Comparison of ENCODE assay signal across 8 cellular contexts in the genomic region with DNA sequence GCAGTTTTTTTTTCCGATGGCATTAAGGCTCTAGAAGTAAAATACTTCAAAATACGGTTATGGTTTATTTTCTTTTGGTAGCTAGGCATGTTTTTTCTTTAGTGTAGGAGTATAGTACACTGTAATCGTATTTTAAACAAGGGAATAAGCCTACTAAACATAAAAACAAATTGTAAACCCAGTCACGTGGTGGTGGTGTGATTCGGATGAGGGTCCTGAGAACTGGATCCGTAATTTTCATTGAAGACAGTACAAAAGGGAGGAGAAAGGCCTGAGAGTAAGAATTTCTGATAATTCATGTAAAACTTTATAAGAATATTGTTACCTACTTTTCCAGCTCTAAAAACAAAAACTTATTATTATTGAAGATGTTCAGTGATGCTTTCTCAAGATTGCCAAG. TPM values are rescaled to one million over a fixed set of nuclear protein-coding genes. Genes with fewer than 3 reads are reported as not detected.
A peak's percentile ranks its signal among the peaks of the same experiment; 100 is the strongest.
DNase-seq lines count a peak whose midpoint lies in the region; ATAC-seq, FAIRE-seq and TF ChIP-seq lines count a peak whose summit lies in the region.

No MANE protein-coding gene starts in this region.

- H3K4me2 ChIP-seq in astrocyte (ENCODE audit: low read length): peak overlapping the region; percentile 89

- H3K9me3 Mint-ChIP-seq in activated CD8-positive, alpha-beta memory T cell treated with anti-CD3 and anti-CD28 coated beads, Interleukin-2, amount 10 ng/mL, durations not matched to agents 7 days and 5 days (ENCODE audit: low read depth): no peaks in the 10 kb centered on the region
- peaks cover 2% of the 10 kb centered on the region for H3K9me3 Mint-ChIP-seq in astrocyte (ENCODE audit: unreplicated experiment)

- intact Hi-C loops in right lobe of liver (cut with DNase I): no loop called here
- intact Hi-C loops in thyroid gland (cut with DNase I): no loop called here

- H3K4me1 Mint-ChIP-seq in activated CD8-positive, alpha-beta memory T cell treated with anti-CD3 and anti-CD28 coated beads, Interleukin-2, amount 10 ng/mL, durations not matched to agents 7 days and 5 days: peaks cover 47% of the 10 kb centered on the region
- peaks cover 31% of the 10 kb centered on the region for H3K4me1 Mint-ChIP-seq in astrocyte (ENCODE audit: low read depth, unreplicated experiment)

- H3K27ac ChIP-seq in astrocyte (ENCODE audit: low read depth, low read length) (peak overlapping the region; percentile 97), right lobe of liver (peak overlapping the region; percentile 94 to 96 (median 94)), thyroid gland (peak overlapping the region; percentile 99)

- H2AFZ ChIP-seq in astrocyte (ENCODE audit: low read depth, low read length): no peak overlapping the region

- H3K9me3 ChIP-seq in astrocyte (ENCODE audit: insufficient read depth, low read depth, low read length) (no peaks in the 10 kb centered on the region), right lobe of liver (no peaks in the 10 kb centered on the region), thyroid gland (no peaks in the 10 kb centered on the region)

- H3K9ac ChIP-seq in astrocyte (ENCODE audit: low read length): peak overlapping the region; percentile 100

- CTCF ChIA-PET in activated CD8-positive, alpha-beta memory T cell treated with anti-CD3 and anti-CD28 coated beads, Interleukin-2, amount 10 ng/mL, durations not matched to agents 7 days and 5 days (lab: Charles Lee): interaction anchor here (1.4 to 5.4 kb wide), 4 partner anchors 12 to 121 kb away, joined by 4 to 31 read pairs (median 9); a partner anchor contains a TSS

- H3K4me1 ChIP-seq in astrocyte (ENCODE audit: insufficient read depth, low read length) (peaks cover 32% of the 10 kb centered on the region), right lobe of liver (peaks cover 0 to 48% (median 13%) of the 10 kb centered on the region in 4 donors), thyroid gland (peaks cover 54 to 57% of the 10 kb centered on the region in 2 donors)

- peak overlapping the region; percentile 99 for H3K4me3 Mint-ChIP-seq in activated CD8-positive, alpha-beta memory T cell treated with anti-CD3 and anti-CD28 coated beads, Interleukin-2, amount 10 ng/mL, durations not matched to agents 7 days and 5 days
- H3K4me3 Mint-ChIP-seq in astrocyte (ENCODE audit: unreplicated experiment): peak overlapping the region; percentile 97

- DNase-seq in activated CD8-positive, alpha-beta memory T cell treated with anti-CD3 and anti-CD28 coated beads, Interleukin-2, amount 10 ng/mL, durations not matched to agents 7 days and 5 days: no peak
- DNase-seq in activated CD8-positive, alpha-beta memory T cell treated with anti-CD3 and anti-CD28 coated beads, Interleukin-2, amount 50 U/mL, for 48 hours: no peak
- DNase-seq in astrocyte (ENCODE audit: low read depth) (no peak), right lobe of liver (no peak), thyroid gland (no peak), DMS79 treated with DMSO at 0.1 percent for 48 hours (lab: John Stamatoyannopoulos, UW) (no peak), NCI-H69 (lab: John Stamatoyannopoulos, UW) (no peak)

- no peak for ATAC-seq in activated CD8-positive, alpha-beta memory T cell treated with anti-CD3 and anti-CD28 coated beads, Interleukin-2, amount 10 ng/mL, durations not matched to agents 7 days and 5 days
- ATAC-seq in right lobe of liver: no peak
- no peak for ATAC-seq in HG02759 (IDR thresholded peaks at IDR 0.05; ENCODE audit: unreplicated experiment)

- H3K36me3 Mint-ChIP-seq in activated CD8-positive, alpha-beta memory T cell treated with anti-CD3 and anti-CD28 coated beads, Interleukin-2, amount 10 ng/mL, durations not matched to agents 7 days and 5 days: peaks cover 43% of the 10 kb centered on the region
- H3K36me3 Mint-ChIP-seq in astrocyte (ENCODE audit: low read depth, unreplicated experiment): no peaks in the 10 kb centered on the region

- no peak for TF ChIP-seq POLR2A in right lobe of liver (IDR thresholded peaks at IDR 0.05)
- no peak for TF ChIP-seq POLR2A in thyroid gland (IDR thresholded peaks at IDR 0.05)

- H3K36me3 ChIP-seq in astrocyte (ENCODE audit: insufficient read depth, low read length): peaks cover 17% of the 10 kb centered on the region
- peaks cover 0 to 11% (median 2%) of the 10 kb centered on the region in 4 donors for H3K36me3 ChIP-seq in right lobe of liver
- peaks cover under 1 to 2% of the 10 kb centered on the region in 2 donors for H3K36me3 ChIP-seq in thyroid gland

- peaks cover 57% of the 10 kb centered on the region for H4K20me1 ChIP-seq in astrocyte (ENCODE audit: insufficient read depth, low read length)

- TF ChIP-seq CTCF in astrocyte (IDR thresholded peaks at IDR 0.05; ENCODE audit: insufficient read depth, low read depth, low read length): no peak
- no peak for TF ChIP-seq CTCF in right lobe of liver (IDR thresholded peaks at IDR 0.05)
- no peak for TF ChIP-seq CTCF in thyroid gland (IDR thresholded peaks at IDR 0.05)

- H3K27me3 ChIP-seq in astrocyte (ENCODE audit: insufficient read depth, low read length) (no peaks in the 10 kb centered on the region), right lobe of liver (no peaks in the 10 kb centered on the region), thyroid gland (no peaks in the 10 kb centered on the region)

- peaks cover 72% of the 10 kb centered on the region for H3K79me2 ChIP-seq in astrocyte (ENCODE audit: insufficient read depth, low read length)

- H3K27ac Mint-ChIP-seq in activated CD8-positive, alpha-beta memory T cell treated with anti-CD3 and anti-CD28 coated beads, Interleukin-2, amount 10 ng/mL, durations not matched to agents 7 days and 5 days: peak overlapping the region; percentile 100
- H3K27ac Mint-ChIP-seq in astrocyte (ENCODE audit: unreplicated experiment): peak overlapping the region; percentile 100

- WGBS in right lobe of liver (ENCODE audit: insufficient coverage, low coverage, low lambda C conversion rate, missing lambda C conversion rate): under 1% methylated on average over 6 of the region's 6 CpGs
- WGBS in thyroid gland, 2 donors: 1% methylated on average over 6 of the region's 6 CpGs

- no peaks in the 10 kb centered on the region for H3K27me3 Mint-ChIP-seq in activated CD8-positive, alpha-beta memory T cell treated with anti-CD3 and anti-CD28 coated beads, Interleukin-2, amount 10 ng/mL, durations not matched to agents 7 days and 5 days
- no peaks in the 10 kb centered on the region for H3K27me3 Mint-ChIP-seq in astrocyte (ENCODE audit: low read depth, unreplicated experiment)

- FAIRE-seq in astrocyte (lab: Jason Lieb, UNC): no peak

- H3K4me3 ChIP-seq in astrocyte (ENCODE audit: insufficient read depth, low read depth, low read length): peak overlapping the region; percentile 78
- peak overlapping the region; percentile 78 to 88 (median 79) for H3K4me3 ChIP-seq in right lobe of liver
- peak overlapping the region; percentile 57 to 89 (median 76) for H3K4me3 ChIP-seq in thyroid gland (replicated peaks in 1 of 3)

RNA-seq across cellular contexts. Expression of a gene that starts 0.7 kb away (rescaled TPM):
- 1 to 10 TPM; 1.1 to 1.4 TPM for total RNA-seq in activated CD8-positive, alpha-beta memory T cell treated with anti-CD3 and anti-CD28 coated beads, Interleukin-2, amount 10 ng/mL, durations not matched to agents 7 days and 5 days
- total RNA-seq in astrocyte (5.7 and 6.1 TPM in 2 replicates), right lobe of liver (100 to 1,000 TPM in 4 of 6 experiments, 10 to 100 TPM in 2; 45.5 to 162 (median 129) TPM), thyroid gland (10 to 100 TPM in 1 of 4 donors, 1 to 10 TPM in 3; 5.0 to 12.3 (median 6.4) TPM)

RNA-seq across cellular contexts. Expression of a gene that starts 1.6 kb away (rescaled TPM):
- total RNA-seq in activated CD8-positive, alpha-beta memory T cell treated with anti-CD3 and anti-CD28 coated beads, Interleukin-2, amount 10 ng/mL, durations not matched to agents 7 days and 5 days: 100 to 1,000 TPM; 124 to 129 TPM
- total RNA-seq in astrocyte: 75.6 and 90.1 TPM in 2 replicates
- 10 to 100 TPM; 13.2 to 40.7 (median 25.3) TPM for total RNA-seq in right lobe of liver
- total RNA-seq in thyroid gland: 10 to 100 TPM; 47.8 to 75.8 (median 56.8) TPM
